ENCODE assay signal across 2 cellular contexts in the genomic region with DNA sequence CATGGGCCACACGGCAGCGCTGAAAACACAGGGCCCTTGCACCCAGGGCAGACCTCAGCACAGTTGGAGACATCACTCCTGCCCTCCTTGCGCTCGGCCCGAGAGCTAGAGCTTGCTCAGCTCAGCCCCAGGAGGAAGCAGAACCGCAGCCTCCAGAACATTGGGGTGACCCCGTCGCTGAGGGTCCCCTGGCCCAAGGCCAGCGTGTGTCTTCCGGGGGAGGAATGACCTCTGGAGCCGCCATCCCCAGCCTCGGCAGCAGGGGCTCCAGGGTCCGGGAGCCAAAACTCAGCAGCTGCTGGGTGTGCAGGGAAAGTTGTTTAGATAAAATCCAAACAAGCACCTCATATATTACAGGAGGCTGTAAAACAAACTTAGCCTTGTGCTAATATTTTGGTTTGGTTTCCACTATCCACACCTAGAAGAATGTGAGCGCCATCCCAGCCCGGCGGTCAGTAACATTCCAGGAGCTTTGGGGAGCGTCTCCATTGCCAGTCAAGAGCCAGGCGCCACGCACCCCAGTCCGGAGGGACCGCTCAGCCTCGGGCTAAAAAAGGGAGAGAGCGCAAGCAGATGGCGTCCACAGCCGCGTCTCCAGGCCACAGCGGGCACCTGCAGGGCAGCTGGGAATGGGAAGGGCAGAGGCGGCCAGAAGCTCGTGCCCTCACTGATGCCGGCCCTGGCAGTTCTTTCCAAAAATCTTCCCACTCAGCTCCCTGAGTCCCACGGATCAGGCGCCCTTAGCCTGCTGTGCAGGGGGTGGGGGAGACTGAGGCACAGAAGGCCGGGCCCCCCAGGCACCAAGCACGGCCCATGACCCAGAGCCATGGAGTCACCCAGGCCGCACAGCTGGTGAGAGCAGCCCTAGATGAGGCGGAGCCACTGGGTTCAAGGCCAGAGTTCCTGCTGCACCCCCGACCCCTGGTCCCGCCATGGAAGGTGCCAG.
TF ChIP-seq lines count a peak whose summit lies in the region.

No MANE protein-coding gene starts in this region.

TF ChIP-seq in HepG2, 621 proteins besides CTCF, POLR2A, EP300 and RAD21 (continued from another document):
- TF ChIP-seq, protein P1, sequence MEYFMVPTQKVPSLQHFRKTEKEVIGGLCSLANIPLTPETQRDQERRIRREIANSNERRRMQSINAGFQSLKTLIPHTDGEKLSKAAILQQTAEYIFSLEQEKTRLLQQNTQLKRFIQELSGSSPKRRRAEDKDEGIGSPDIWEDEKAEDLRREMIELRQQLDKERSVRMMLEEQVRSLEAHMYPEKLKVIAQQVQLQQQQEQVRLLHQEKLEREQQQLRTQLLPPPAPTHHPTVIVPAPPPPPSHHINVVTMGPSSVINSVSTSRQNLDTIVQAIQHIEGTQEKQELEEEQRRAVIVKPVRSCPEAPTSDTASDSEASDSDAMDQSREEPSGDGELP (IDR thresholded peaks at IDR 0.05; ENCODE audit: borderline replicate concordance, low read depth) = peak; percentile 44; the same call in 1 of the 2 replicates
- TF ChIP-seq, protein P2, sequence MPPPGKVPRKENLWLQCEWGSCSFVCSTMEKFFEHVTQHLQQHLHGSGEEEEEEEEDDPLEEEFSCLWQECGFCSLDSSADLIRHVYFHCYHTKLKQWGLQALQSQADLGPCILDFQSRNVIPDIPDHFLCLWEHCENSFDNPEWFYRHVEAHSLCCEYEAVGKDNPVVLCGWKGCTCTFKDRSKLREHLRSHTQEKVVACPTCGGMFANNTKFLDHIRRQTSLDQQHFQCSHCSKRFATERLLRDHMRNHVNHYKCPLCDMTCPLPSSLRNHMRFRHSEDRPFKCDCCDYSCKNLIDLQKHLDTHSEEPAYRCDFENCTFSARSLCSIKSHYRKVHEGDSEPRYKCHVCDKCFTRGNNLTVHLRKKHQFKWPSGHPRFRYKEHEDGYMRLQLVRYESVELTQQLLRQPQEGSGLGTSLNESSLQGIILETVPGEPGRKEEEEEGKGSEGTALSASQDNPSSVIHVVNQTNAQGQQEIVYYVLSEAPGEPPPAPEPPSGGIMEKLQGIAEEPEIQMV (CRISPR knock-in tag; IDR thresholded peaks at IDR 0.05; ENCODE audit: low read depth) = 0 out of 2 replicates have a peak, but pooled peaks have one; percentile 17
- TF ChIP-seq RAD51 (IDR thresholded peaks at IDR 0.05; ENCODE audit: borderline replicate concordance) (no peak), NONO (IDR thresholded peaks at IDR 0.05) (no peak), NONO (CRISPR knock-in tag; conservative IDR thresholded peaks at IDR 0.05) (0 out of 2 replicates have a peak, but pooled peaks have one; percentile 12), DNMT1 (CRISPR knock-in tag; IDR thresholded peaks at IDR 0.05) (0 out of 2 replicates have a peak, but pooled peaks have one; percentile 4), RARA (CRISPR knock-in tag; IDR thresholded peaks at IDR 0.05) (peak; percentile 54), NR2C2 (CRISPR knock-in tag; IDR thresholded peaks at IDR 0.05; ENCODE audit: borderline replicate concordance) (peak; percentile 83)
- TF ChIP-seq, protein P3, sequence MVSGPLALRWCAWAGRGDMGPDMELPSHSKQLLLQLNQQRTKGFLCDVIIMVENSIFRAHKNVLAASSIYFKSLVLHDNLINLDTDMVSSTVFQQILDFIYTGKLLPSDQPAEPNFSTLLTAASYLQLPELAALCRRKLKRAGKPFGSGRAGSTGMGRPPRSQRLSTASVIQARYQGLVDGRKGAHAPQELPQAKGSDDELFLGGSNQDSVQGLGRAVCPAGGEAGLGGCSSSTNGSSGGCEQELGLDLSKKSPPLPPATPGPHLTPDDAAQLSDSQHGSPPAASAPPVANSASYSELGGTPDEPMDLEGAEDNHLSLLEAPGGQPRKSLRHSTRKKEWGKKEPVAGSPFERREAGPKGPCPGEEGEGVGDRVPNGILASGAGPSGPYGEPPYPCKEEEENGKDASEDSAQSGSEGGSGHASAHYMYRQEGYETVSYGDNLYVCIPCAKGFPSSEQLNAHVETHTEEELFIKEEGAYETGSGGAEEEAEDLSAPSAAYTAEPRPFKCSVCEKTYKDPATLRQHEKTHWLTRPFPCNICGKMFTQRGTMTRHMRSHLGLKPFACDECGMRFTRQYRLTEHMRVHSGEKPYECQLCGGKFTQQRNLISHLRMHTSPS (CRISPR knock-in tag; IDR thresholded peaks at IDR 0.05; ENCODE audit: low read depth) = peak; percentile 62; the same call in 1 of the 2 replicates
- TF ChIP-seq, protein P4, sequence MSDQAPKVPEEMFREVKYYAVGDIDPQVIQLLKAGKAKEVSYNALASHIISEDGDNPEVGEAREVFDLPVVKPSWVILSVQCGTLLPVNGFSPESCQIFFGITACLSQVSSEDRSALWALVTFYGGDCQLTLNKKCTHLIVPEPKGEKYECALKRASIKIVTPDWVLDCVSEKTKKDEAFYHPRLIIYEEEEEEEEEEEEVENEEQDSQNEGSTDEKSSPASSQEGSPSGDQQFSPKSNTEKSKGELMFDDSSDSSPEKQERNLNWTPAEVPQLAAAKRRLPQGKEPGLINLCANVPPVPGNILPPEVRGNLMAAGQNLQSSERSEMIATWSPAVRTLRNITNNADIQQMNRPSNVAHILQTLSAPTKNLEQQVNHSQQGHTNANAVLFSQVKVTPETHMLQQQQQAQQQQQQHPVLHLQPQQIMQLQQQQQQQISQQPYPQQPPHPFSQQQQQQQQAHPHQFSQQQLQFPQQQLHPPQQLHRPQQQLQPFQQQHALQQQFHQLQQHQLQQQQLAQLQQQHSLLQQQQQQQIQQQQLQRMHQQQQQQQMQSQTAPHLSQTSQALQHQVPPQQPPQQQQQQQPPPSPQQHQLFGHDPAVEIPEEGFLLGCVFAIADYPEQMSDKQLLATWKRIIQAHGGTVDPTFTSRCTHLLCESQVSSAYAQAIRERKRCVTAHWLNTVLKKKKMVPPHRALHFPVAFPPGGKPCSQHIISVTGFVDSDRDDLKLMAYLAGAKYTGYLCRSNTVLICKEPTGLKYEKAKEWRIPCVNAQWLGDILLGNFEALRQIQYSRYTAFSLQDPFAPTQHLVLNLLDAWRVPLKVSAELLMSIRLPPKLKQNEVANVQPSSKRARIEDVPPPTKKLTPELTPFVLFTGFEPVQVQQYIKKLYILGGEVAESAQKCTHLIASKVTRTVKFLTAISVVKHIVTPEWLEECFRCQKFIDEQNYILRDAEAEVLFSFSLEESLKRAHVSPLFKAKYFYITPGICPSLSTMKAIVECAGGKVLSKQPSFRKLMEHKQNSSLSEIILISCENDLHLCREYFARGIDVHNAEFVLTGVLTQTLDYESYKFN (CRISPR knock-in tag; conservative IDR thresholded peaks at IDR 0.05) = 0 out of 2 replicates have a peak, but pooled peaks have one; percentile 10

TF ChIP-seq in SK-N-SH treated with all-trans-retinoic acid at 6 μM for 48 hours, 23 proteins besides CTCF, POLR2A, EP300 and RAD21 (continued from another document):
- TF ChIP-seq, protein P5, sequence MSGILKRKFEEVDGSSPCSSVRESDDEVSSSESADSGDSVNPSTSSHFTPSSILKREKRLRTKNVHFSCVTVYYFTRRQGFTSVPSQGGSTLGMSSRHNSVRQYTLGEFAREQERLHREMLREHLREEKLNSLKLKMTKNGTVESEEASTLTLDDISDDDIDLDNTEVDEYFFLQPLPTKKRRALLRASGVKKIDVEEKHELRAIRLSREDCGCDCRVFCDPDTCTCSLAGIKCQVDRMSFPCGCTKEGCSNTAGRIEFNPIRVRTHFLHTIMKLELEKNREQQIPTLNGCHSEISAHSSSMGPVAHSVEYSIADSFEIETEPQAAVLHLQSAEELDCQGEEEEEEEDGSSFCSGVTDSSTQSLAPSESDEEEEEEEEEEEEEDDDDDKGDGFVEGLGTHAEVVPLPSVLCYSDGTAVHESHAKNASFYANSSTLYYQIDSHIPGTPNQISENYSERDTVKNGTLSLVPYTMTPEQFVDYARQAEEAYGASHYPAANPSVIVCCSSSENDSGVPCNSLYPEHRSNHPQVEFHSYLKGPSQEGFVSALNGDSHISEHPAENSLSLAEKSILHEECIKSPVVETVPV (CRISPR knock-in tag; IDR thresholded peaks at IDR 0.05) = no peak
- TF ChIP-seq ESRRG (CRISPR knock-in tag; IDR thresholded peaks at IDR 0.05) (no peak), TCF4 (CRISPR knock-in tag; IDR thresholded peaks at IDR 0.05; ENCODE audit: borderline replicate concordance) (no peak), CSDC2 (CRISPR knock-in tag; IDR thresholded peaks at IDR 0.05) (no peak), ZFP30 (CRISPR knock-in tag; IDR thresholded peaks at IDR 0.05) (no peak), TSHZ2 (CRISPR knock-in tag; IDR thresholded peaks at IDR 0.05) (no peak), GLIS3 (CRISPR knock-in tag; IDR thresholded peaks at IDR 0.05) (no peak), SNAI2 (CRISPR knock-in tag; IDR thresholded peaks at IDR 0.05) (no peak), BACH2 (CRISPR knock-in tag; IDR thresholded peaks at IDR 0.05; ENCODE audit: borderline replicate concordance) (no peak), ARNTL (CRISPR knock-in tag; IDR thresholded peaks at IDR 0.05; ENCODE audit: borderline replicate concordance, low read depth) (no peak), ZNF8 (CRISPR knock-in tag; IDR thresholded peaks at IDR 0.05) (no peak), ZFP3 (CRISPR knock-in tag; IDR thresholded peaks at IDR 0.05) (no peak), OSR1 (CRISPR knock-in tag; IDR thresholded peaks at IDR 0.05) (no peak), PPARA (CRISPR knock-in tag; IDR thresholded peaks at IDR 0.05; ENCODE audit: borderline replicate concordance) (no peak), RARB (CRISPR knock-in tag; IDR thresholded peaks at IDR 0.05) (no peak), ISL1 (CRISPR knock-in tag; IDR thresholded peaks at IDR 0.05) (no peak), ZNF565 (CRISPR knock-in tag; conservative IDR thresholded peaks at IDR 0.05; ENCODE audit: low read depth) (no peak)
- TF ChIP-seq, protein P6, sequence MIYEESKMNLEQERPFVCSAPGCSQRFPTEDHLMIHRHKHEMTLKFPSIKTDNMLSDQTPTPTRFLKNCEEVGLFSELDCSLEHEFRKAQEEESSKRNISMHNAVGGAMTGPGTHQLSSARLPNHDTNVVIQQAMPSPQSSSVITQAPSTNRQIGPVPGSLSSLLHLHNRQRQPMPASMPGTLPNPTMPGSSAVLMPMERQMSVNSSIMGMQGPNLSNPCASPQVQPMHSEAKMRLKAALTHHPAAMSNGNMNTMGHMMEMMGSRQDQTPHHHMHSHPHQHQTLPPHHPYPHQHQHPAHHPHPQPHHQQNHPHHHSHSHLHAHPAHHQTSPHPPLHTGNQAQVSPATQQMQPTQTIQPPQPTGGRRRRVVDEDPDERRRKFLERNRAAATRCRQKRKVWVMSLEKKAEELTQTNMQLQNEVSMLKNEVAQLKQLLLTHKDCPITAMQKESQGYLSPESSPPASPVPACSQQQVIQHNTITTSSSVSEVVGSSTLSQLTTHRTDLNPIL (CRISPR knock-in tag; IDR thresholded peaks at IDR 0.05; ENCODE audit: low read depth) = no peak
- TF ChIP-seq, protein P7, sequence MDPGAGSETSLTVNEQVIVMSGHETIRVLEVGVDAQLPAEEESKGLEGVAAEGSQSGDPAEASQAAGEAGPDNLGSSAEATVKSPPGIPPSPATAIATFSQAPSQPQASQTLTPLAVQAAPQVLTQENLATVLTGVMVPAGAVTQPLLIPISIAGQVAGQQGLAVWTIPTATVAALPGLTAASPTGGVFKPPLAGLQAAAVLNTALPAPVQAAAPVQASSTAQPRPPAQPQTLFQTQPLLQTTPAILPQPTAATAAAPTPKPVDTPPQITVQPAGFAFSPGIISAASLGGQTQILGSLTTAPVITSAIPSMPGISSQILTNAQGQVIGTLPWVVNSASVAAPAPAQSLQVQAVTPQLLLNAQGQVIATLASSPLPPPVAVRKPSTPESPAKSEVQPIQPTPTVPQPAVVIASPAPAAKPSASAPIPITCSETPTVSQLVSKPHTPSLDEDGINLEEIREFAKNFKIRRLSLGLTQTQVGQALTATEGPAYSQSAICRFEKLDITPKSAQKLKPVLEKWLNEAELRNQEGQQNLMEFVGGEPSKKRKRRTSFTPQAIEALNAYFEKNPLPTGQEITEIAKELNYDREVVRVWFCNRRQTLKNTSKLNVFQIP (CRISPR knock-in tag; IDR thresholded peaks at IDR 0.05; ENCODE audit: borderline replicate concordance, low read depth) = no peak
